16 cellular contexts compared by ENCODE assay signal in the genomic region with DNA sequence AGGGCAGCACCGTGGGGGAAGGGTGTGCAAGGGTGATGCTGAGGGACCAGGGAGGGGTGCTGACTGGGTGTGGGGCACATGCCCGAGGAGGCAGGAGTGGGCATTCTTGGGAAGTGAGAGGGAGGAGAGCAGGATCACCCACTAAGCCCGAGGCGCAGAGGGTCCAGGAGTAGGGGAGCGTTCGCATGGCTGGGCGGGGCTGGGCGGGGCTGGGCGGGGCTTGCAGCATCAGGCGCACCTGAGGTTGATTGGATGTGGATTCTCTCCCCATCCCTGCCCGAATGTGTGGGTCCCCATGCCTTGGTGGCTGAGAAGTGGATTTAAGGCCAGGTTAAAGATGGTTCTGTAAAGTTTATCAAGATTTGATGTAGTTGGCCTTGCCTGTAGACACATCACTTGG. TPM values are rescaled to one million over a fixed set of nuclear protein-coding genes. Genes with fewer than 3 reads are reported as not detected.
DNase-seq lines count a peak whose midpoint lies in the region; ATAC-seq, FAIRE-seq and TF ChIP-seq lines count a peak whose summit lies in the region.
"Had no signal": no experiment of that assay in that cellular context is flagged by ENCODE, and none has a peak within 500 bp of the region (broad histone marks: within the 10 kb centered on the region; RNA-seq: fewer than 3 reads in every experiment).

No MANE protein-coding gene starts in this region.

- H3K36me3 ChIP-seq in esophagus muscularis mucosa (no peaks in the 10 kb centered on the region), pancreas (no peaks in the 10 kb centered on the region), mucosa of descending colon (ENCODE audit: low read depth) (no peaks in the 10 kb centered on the region)
- H3K36me3 ChIP-seq: adrenal gland, WERI-Rb-1 had no signal

- no peak overlapping the region for H3K4me3 Mint-ChIP-seq in CD4-positive, alpha-beta T cell
- H3K4me3 Mint-ChIP-seq in HFFc6, result no peak overlapping the region
- H3K4me3 Mint-ChIP-seq in stimulated activated effector memory CD8-positive, alpha-beta T cell treated with anti-CD3 and anti-CD28 coated beads, Interleukin-12 subunit alpha, Interleukin-12 subunit beta, amount 100 ng/mL, for 72 hours, result peak overlapping the region; percentile 61

- H3K4me3 ChIP-seq in esophagus muscularis mucosa (no peak overlapping the region), pancreas (no peak overlapping the region), mucosa of descending colon (no peak overlapping the region)
- H3K4me3 ChIP-seq: adrenal gland had no signal

- no peak for TF ChIP-seq POLR2A in esophagus muscularis mucosa (IDR thresholded peaks at IDR 0.05; ENCODE audit: low read depth)

- CTCF ChIA-PET in CD4-positive, alpha-beta T cell (lab: Charles Lee), result no interaction called here

- peaks cover 36% of the 10 kb centered on the region for H3K36me3 Mint-ChIP-seq in CD4-positive, alpha-beta T cell (ENCODE audit: low read depth)
- H3K36me3 Mint-ChIP-seq in HFFc6 (ENCODE audit: low read depth), result peaks cover 13% of the 10 kb centered on the region
- H3K36me3 Mint-ChIP-seq in stimulated activated effector memory CD8-positive, alpha-beta T cell treated with anti-CD3 and anti-CD28 coated beads, Interleukin-12 subunit alpha, Interleukin-12 subunit beta, amount 100 ng/mL, for 72 hours, result peaks cover 37% of the 10 kb centered on the region

- H3K27me3 ChIP-seq in CD4-positive, alpha-beta T cell (ENCODE audit: control insufficient read depth, insufficient read depth, low read length), result no peaks in the 10 kb centered on the region
- H3K27me3 ChIP-seq in esophagus muscularis mucosa, result no peaks in the 10 kb centered on the region
- no peaks in the 10 kb centered on the region for H3K27me3 ChIP-seq in pancreas
- H3K27me3 ChIP-seq: adrenal gland had no signal

- H3K4me1 ChIP-seq in esophagus muscularis mucosa (peaks cover 31 to 54% (median 42%) of the 10 kb centered on the region in 4 donors), pancreas (peaks cover 0 to 7% (median 6%) of the 10 kb centered on the region in 3 donors), mucosa of descending colon (ENCODE audit: low read depth) (peaks cover 15% of the 10 kb centered on the region)

- H3K9me3 Mint-ChIP-seq in CD4-positive, alpha-beta T cell, result no peaks in the 10 kb centered on the region
- peaks cover 4% of the 10 kb centered on the region for H3K9me3 Mint-ChIP-seq in HFFc6
- H3K9me3 Mint-ChIP-seq in stimulated activated effector memory CD8-positive, alpha-beta T cell treated with anti-CD3 and anti-CD28 coated beads, Interleukin-12 subunit alpha, Interleukin-12 subunit beta, amount 100 ng/mL, for 72 hours, result no peaks in the 10 kb centered on the region

- no peak for ATAC-seq in CD4-positive, alpha-beta T cell (ENCODE audit: poor library complexity)
- no peak for ATAC-seq in stimulated activated effector memory CD8-positive, alpha-beta T cell treated with anti-CD3 and anti-CD28 coated beads, Interleukin-12 subunit alpha, Interleukin-12 subunit beta, amount 100 ng/mL, for 72 hours
- no peak for ATAC-seq in GM21447 (IDR thresholded peaks at IDR 0.05; ENCODE audit: unreplicated experiment)
- ATAC-seq in pancreas, result no peak
- ATAC-seq in mucosa of descending colon, result no peak

- H3K4me1 Mint-ChIP-seq in CD4-positive, alpha-beta T cell (ENCODE audit: low read depth), result peaks cover 73% of the 10 kb centered on the region
- H3K4me1 Mint-ChIP-seq in HFFc6 (ENCODE audit: low read depth), result peaks cover 76% of the 10 kb centered on the region
- H3K4me1 Mint-ChIP-seq in stimulated activated effector memory CD8-positive, alpha-beta T cell treated with anti-CD3 and anti-CD28 coated beads, Interleukin-12 subunit alpha, Interleukin-12 subunit beta, amount 100 ng/mL, for 72 hours, result peaks cover 62% of the 10 kb centered on the region

- TF ChIP-seq EP300 in esophagus muscularis mucosa (IDR thresholded peaks at IDR 0.05), result no peak

- no peak for TF ChIP-seq CTCF in CD4-positive, alpha-beta T cell (IDR thresholded peaks at IDR 0.05)
- TF ChIP-seq CTCF in HFFc6 (IDR thresholded peaks at IDR 0.05) (no peak), esophagus muscularis mucosa (IDR thresholded peaks at IDR 0.05) (no peak), pancreas (IDR thresholded peaks at IDR 0.05) (no peak), mucosa of descending colon (IDR thresholded peaks at IDR 0.05) (no peak)

- POLR2A ChIA-PET in CD4-positive, alpha-beta T cell (lab: Charles Lee), result no interaction called here

- no peak overlapping the region for H3K27ac ChIP-seq in CD4-positive, alpha-beta T cell (ENCODE audit: low read depth, low read length)
- H3K27ac ChIP-seq in esophagus muscularis mucosa (replicated peaks in 1 of 4) (peak overlapping the region; percentile 75 to 85 (median 77)), pancreas (no peak overlapping the region)
- H3K27ac ChIP-seq: WERI-Rb-1 had no signal

- no peak for DNase-seq in CD4-positive, alpha-beta T cell
- no peak for DNase-seq in HFFc6
- DNase-seq in esophagus muscularis mucosa (ENCODE audit: extremely low spot score), result no peak
- no peak for DNase-seq in stimulated activated effector memory CD8-positive, alpha-beta T cell treated with anti-CD3 and anti-CD28 coated beads, Interleukin-12 subunit alpha, Interleukin-12 subunit beta, amount 100 ng/mL, for 72 hours (ENCODE audit: low spot score in 2 of 2)
- no peak for DNase-seq in pancreas
- DNase-seq in mucosa of descending colon, result no peak
- DNase-seq: activated CD8-positive, alpha-beta memory T cell treated with anti-CD3 and anti-CD28 coated beads, Interleukin-2, amount 50 U/mL, for 4 hours; NCI-H2081; posterior cingulate gyrus; WERI-Rb-1 had no signal

- H3K27ac Mint-ChIP-seq in CD4-positive, alpha-beta T cell, result peak overlapping the region; percentile 83
- peak overlapping the region; percentile 69; the same call in 1 of the 2 replicates for H3K27ac Mint-ChIP-seq in HFFc6
- peak overlapping the region; percentile 93 for H3K27ac Mint-ChIP-seq in stimulated activated effector memory CD8-positive, alpha-beta T cell treated with anti-CD3 and anti-CD28 coated beads, Interleukin-12 subunit alpha, Interleukin-12 subunit beta, amount 100 ng/mL, for 72 hours

- intact Hi-C loops in CD4-positive, alpha-beta T cell (cut with DNase I, micrococcal nuclease), result no loop called here
- intact Hi-C loops in esophagus muscularis mucosa (cut with DNase I) (no loop called here), pancreas (cut with DNase I) (no loop called here), mucosa of descending colon (cut with DNase I, micrococcal nuclease) (no loop called here)

- no peak for FAIRE-seq in pancreas (lab: Jason Lieb, UNC)
- FAIRE-seq: keratinocyte had no signal

- WGBS in esophagus muscularis mucosa, result 75% methylated on average over 11 of the region's 11 CpGs
- 89 to 92% methylated on average over 11 of the region's 11 CpGs for WGBS in pancreas, 2 donors

- H3K9me3 ChIP-seq in CD4-positive, alpha-beta T cell (ENCODE audit: control insufficient read depth, low read length), result no peaks in the 10 kb centered on the region
- no peaks in the 10 kb centered on the region for H3K9me3 ChIP-seq in esophagus muscularis mucosa
- H3K9me3 ChIP-seq in pancreas, result no peaks in the 10 kb centered on the region
- no peaks in the 10 kb centered on the region for H3K9me3 ChIP-seq in mucosa of descending colon
- H3K9me3 ChIP-seq: adrenal gland had no signal

- no peaks in the 10 kb centered on the region for H3K27me3 Mint-ChIP-seq in CD4-positive, alpha-beta T cell
- H3K27me3 Mint-ChIP-seq in HFFc6 (ENCODE audit: insufficient read depth), result 0 out of 2 replicates have a peak, but pooled peaks cover 2% of the 10 kb centered on the region

RNA-seq across cellular contexts. Expression of gene BANP, which starts 14.2 kb away (rescaled TPM):
- 10 to 100 TPM; 57.5 to 58.6 TPM for total RNA-seq in CD4-positive, alpha-beta T cell
- 10 to 100 TPM; 15.6 to 19.0 (median 16.2) TPM for total RNA-seq in HFFc6 (2021; fragmentation: NEBNext Ultra II Directional; extraction: Animal tissue kit (Norgen Biotek cat#: 25700))
- total RNA-seq in esophagus muscularis mucosa (10 to 100 TPM; 18.9 to 33.6 (median 28.2) TPM), pancreas (10 to 100 TPM in 4 of 6 donors, 1 to 10 TPM in 2; 6.1 to 17.6 (median 12.8) TPM), mucosa of descending colon (10 to 100 TPM; 24.4 to 36.0 (median 26.1) TPM)
- polyA plus RNA-seq in pancreas, result 10 to 100 TPM; 14.6 to 17.8 TPM

RNA-seq across cellular contexts. Expression of gene CA5A, which starts 29.1 kb away (rescaled TPM):
- total RNA-seq in CD4-positive, alpha-beta T cell, result not detected
- total RNA-seq in HFFc6 (2021; fragmentation: NEBNext Ultra II Directional; extraction: Animal tissue kit (Norgen Biotek cat#: 25700)), result not detected
- total RNA-seq in esophagus muscularis mucosa (not detected), pancreas (not detected), mucosa of descending colon (under 1 TPM in 2 of 3 donors, not detected in 1; 0.05 to 0.25 TPM)
- polyA plus RNA-seq in pancreas, result under 1 TPM; under 0.01 TPM
- total RNA-seq: glomerular endothelial cell, ureter had no signal
- polyA plus RNA-seq: adrenal gland, BJ, keratinocyte had no signal

Comparison
In these comparisons a context has a peak if more than half of its experiments do, and no peak if none do; other contexts are left out.
1. H3K27ac ChIP-seq: peak in esophagus muscularis mucosa (4 of 4); none in CD4-positive, alpha-beta T cell (single experiment) and pancreas (0 of 4).
2. Peak in every context shown above with its lines, with median percentiles within 50 percentile points of each other: H3K27ac Mint-ChIP-seq.